In genomic region chr7:159015894-159016410, GRCh38 we compare ENCODE assay signal across 15 cellular contexts.
DNase-seq lines count a peak whose midpoint lies in the region; ATAC-seq and TF ChIP-seq lines count a peak whose summit lies in the region.
"Had no signal": no experiment of that assay in that cellular context is flagged by ENCODE, and none has a peak within 500 bp of the region (broad histone marks: within the 10 kb centered on the region; RNA-seq: fewer than 3 reads in every experiment).

No MANE protein-coding gene starts in this region.

- no peak overlapping the region for H2BK15ac ChIP-seq in mesenchymal stem cell (ENCODE audit: low read depth, poor library complexity, severe bottlenecking)

- no peak overlapping the region for H2AFZ ChIP-seq in mesenchymal stem cell (ENCODE audit: low read depth, low read length)
- H2AFZ ChIP-seq in trophoblast cell (ENCODE audit: insufficient read depth, low read length, poor library complexity) = no peak overlapping the region

- H3K36me3 ChIP-seq in BLaER1 (peaks cover 5% of the 10 kb centered on the region; the same call in 1 of the 2 replicates), mesenchymal stem cell (ENCODE audit: control insufficient read depth in 1 of 2, insufficient read depth in 2 of 2, low read depth in 1 of 2, low read length in 2 of 2) (peaks cover 0 to 2% of the 10 kb centered on the region in 2 experiments), skeletal muscle tissue (ENCODE audit: control insufficient read depth in 3 of 3, insufficient read depth in 3 of 3, low read length in 3 of 3) (no peaks in the 10 kb centered on the region), trophoblast cell (ENCODE audit: control insufficient read depth in 1 of 2, insufficient read depth in 2 of 2, low read length in 2 of 2) (no peaks in the 10 kb centered on the region), suprapubic skin (no peaks in the 10 kb centered on the region)
- H3K36me3 ChIP-seq: upper lobe of left lung had no signal

- peak overlapping the region; percentile 55; the same call in 1 of the 2 replicates for H3K4me3 ChIP-seq in BLaER1
- no peak overlapping the region for H3K4me3 ChIP-seq in mesenchymal stem cell (ENCODE audit: insufficient read depth in 1 of 2, low read depth in 1 of 2, low read length in 2 of 2)
- no peak overlapping the region for H3K4me3 ChIP-seq in skeletal muscle tissue (ENCODE audit: low read length in 3 of 3)
- H3K4me3 ChIP-seq in trophoblast cell (ENCODE audit: low read depth, low read length) = no peak overlapping the region
- H3K4me3 ChIP-seq in suprapubic skin = no peak overlapping the region
- H3K4me3 ChIP-seq: upper lobe of left lung had no signal

- H4K8ac ChIP-seq in mesenchymal stem cell (ENCODE audit: low read length) = no peak overlapping the region
- H4K8ac ChIP-seq in trophoblast cell (ENCODE audit: low read depth, low read length) = no peak overlapping the region

- H3K27ac ChIP-seq in BLaER1 = peak overlapping the region; percentile 97
- peak overlapping the region; percentile 87; the same call in 1 of the 2 replicates for H3K27ac ChIP-seq in VCaP
- peak overlapping the region; percentile 58 for H3K27ac ChIP-seq in mesenchymal stem cell (ENCODE audit: low read length, poor library complexity, severe bottlenecking)
- peak overlapping the region; percentile 38 for H3K27ac ChIP-seq in skeletal muscle tissue (ENCODE audit: low read depth, low read length)
- no peak overlapping the region for H3K27ac ChIP-seq in trophoblast cell (ENCODE audit: low read depth, low read length)
- no peak overlapping the region for H3K27ac ChIP-seq in suprapubic skin

- no peaks in the 10 kb centered on the region for H4K20me1 ChIP-seq in BLaER1

- H4K91ac ChIP-seq in mesenchymal stem cell (ENCODE audit: low read length) (no peak overlapping the region), trophoblast cell (ENCODE audit: low read depth, low read length) (no peak overlapping the region)

- no peak for TF ChIP-seq POLR2A in suprapubic skin (IDR thresholded peaks at IDR 0.05)

- H3K79me2 ChIP-seq in trophoblast cell (ENCODE audit: control insufficient read depth, insufficient read depth, low read length, poor library complexity) = no peaks in the 10 kb centered on the region

- H2BK120ac ChIP-seq in mesenchymal stem cell (ENCODE audit: low read depth, low read length) (no peak overlapping the region), trophoblast cell (ENCODE audit: insufficient read depth, low read length, poor library complexity) (no peak overlapping the region)

- H3K4ac ChIP-seq in mesenchymal stem cell (ENCODE audit: low read depth in 1 of 2, low read length in 2 of 2) (no peak overlapping the region), trophoblast cell (ENCODE audit: low read depth, low read length) (no peak overlapping the region)

- H3K9me3 ChIP-seq in BLaER1 (peaks cover 9% of the 10 kb centered on the region), mesenchymal stem cell (ENCODE audit: control insufficient read depth, low read length) (no peaks in the 10 kb centered on the region), skeletal muscle tissue (ENCODE audit: control insufficient read depth in 3 of 3, low read length in 3 of 3) (no peaks in the 10 kb centered on the region), trophoblast cell (ENCODE audit: insufficient read depth, low read depth, low read length) (peaks cover 6% of the 10 kb centered on the region), suprapubic skin (no peaks in the 10 kb centered on the region)
- H3K9me3 ChIP-seq: upper lobe of left lung had no signal

- H3K23ac ChIP-seq in mesenchymal stem cell (ENCODE audit: low read length in 2 of 2) (no peak overlapping the region), trophoblast cell (ENCODE audit: low read length) (no peak overlapping the region)

- H3K4me1 ChIP-seq in BLaER1 (peaks cover 92% of the 10 kb centered on the region), mesenchymal stem cell (ENCODE audit: control insufficient read depth, insufficient read depth, low read depth, low read length) (peaks cover 48% of the 10 kb centered on the region), skeletal muscle tissue (ENCODE audit: control insufficient read depth in 3 of 3, insufficient read depth in 3 of 3, low read length in 3 of 3) (peaks cover 22 to 45% (median 36%) of the 10 kb centered on the region in 3 donors), trophoblast cell (ENCODE audit: control insufficient read depth in 1 of 2, insufficient read depth in 2 of 2, low read length in 2 of 2) (peaks cover 4 to 10% of the 10 kb centered on the region in 2 experiments), suprapubic skin (peaks cover 20% of the 10 kb centered on the region)

- TF ChIP-seq CTCF in VCaP (conservative IDR thresholded peaks at IDR 0.05) (no peak), suprapubic skin (IDR thresholded peaks at IDR 0.05) (no peak)

- H3K79me1 ChIP-seq in mesenchymal stem cell (replicated peaks; ENCODE audit: low read length, poor library complexity, severe bottlenecking) (no peaks in the 10 kb centered on the region), trophoblast cell (ENCODE audit: low read length) (no peaks in the 10 kb centered on the region)

- no peak overlapping the region for H3K18ac ChIP-seq in mesenchymal stem cell (ENCODE audit: low read depth in 1 of 2, low read length in 2 of 2)
- no peak overlapping the region for H3K18ac ChIP-seq in trophoblast cell (ENCODE audit: low read length)

- H2BK5ac ChIP-seq in mesenchymal stem cell (ENCODE audit: low read depth, low read length, poor library complexity, severe bottlenecking) = no peak overlapping the region
- no peak overlapping the region for H2BK5ac ChIP-seq in trophoblast cell (ENCODE audit: low read depth, low read length, poor library complexity)

- H2AK5ac ChIP-seq in mesenchymal stem cell (ENCODE audit: low read length, severe bottlenecking) = peak overlapping the region; percentile 67
- no peak overlapping the region for H2AK5ac ChIP-seq in trophoblast cell (ENCODE audit: low read length)

- no peak for ATAC-seq in GM21526 (IDR thresholded peaks at IDR 0.05; ENCODE audit: low FRiP score, unreplicated experiment)

- H3K27me3 ChIP-seq in BLaER1 (no peaks in the 10 kb centered on the region), mesenchymal stem cell (ENCODE audit: control insufficient read depth in 1 of 2, insufficient read depth in 1 of 2, low read length in 2 of 2) (peaks cover 0 to 3% of the 10 kb centered on the region in 2 experiments), skeletal muscle tissue (ENCODE audit: control insufficient read depth in 3 of 3, insufficient read depth in 3 of 3, low read length in 3 of 3) (no peaks in the 10 kb centered on the region), trophoblast cell (ENCODE audit: insufficient read depth, low read length) (no peaks in the 10 kb centered on the region), suprapubic skin (no peaks in the 10 kb centered on the region)
- H3K27me3 ChIP-seq: upper lobe of left lung had no signal

- TF ChIP-seq EP300 in suprapubic skin (IDR thresholded peaks at IDR 0.05) = no peak

- DNase-seq in mesenchymal stem cell (no peak), EL (no peak), trophoblast cell (no peak), suprapubic skin (ENCODE audit: low spot score in 2 of 2) (no peak)
- DNase-seq: activated CD4-positive, alpha-beta T cell treated with anti-CD3 and anti-CD28 coated beads for 1 hour; CD4-positive, CD25-positive, alpha-beta regulatory T cell; DMS79 treated with DMSO at 0.1 percent for 48 hours; NCI-H2029; stimulated activated CD4-positive, alpha-beta T cell treated with anti-CD3 and anti-CD28 coated beads, Interleukin-15, amount 100 ng/mL, for 24 hours; T1000 had no signal

- H3K4me2 ChIP-seq in BLaER1 = peak overlapping the region; percentile 88
- no peak overlapping the region for H3K4me2 ChIP-seq in mesenchymal stem cell (ENCODE audit: low read length, poor library complexity, severe bottlenecking)
- H3K4me2 ChIP-seq in trophoblast cell (ENCODE audit: low read length) = no peak overlapping the region

- no peak overlapping the region for H2BK12ac ChIP-seq in mesenchymal stem cell (ENCODE audit: low read length in 2 of 2)
- H2BK12ac ChIP-seq in trophoblast cell (ENCODE audit: low read length) = no peak overlapping the region

- WGBS in mesenchymal stem cell = 62% methylated on average over 10 of the region's 10 CpGs
- WGBS in trophoblast cell (ENCODE audit: extremely low coverage, insufficient coverage, insufficient read length) = no CpG with 5 or more reads among the region's 10 CpGs
- WGBS in suprapubic skin = 72% methylated on average over 9 of the region's 10 CpGs

- H3K9ac ChIP-seq in BLaER1 (peak overlapping the region; percentile 79), mesenchymal stem cell (ENCODE audit: low read length) (no peak overlapping the region), skeletal muscle tissue (ENCODE audit: low read depth in 1 of 3, low read length in 3 of 3) (peak overlapping the region in 1 of 3 donors; percentile 82), trophoblast cell (ENCODE audit: low read length) (no peak overlapping the region)

- H3K14ac ChIP-seq in mesenchymal stem cell (ENCODE audit: low read length in 2 of 2) = no peak overlapping the region
- H3K14ac ChIP-seq in trophoblast cell (ENCODE audit: low read length) = no peak overlapping the region

- H4K12ac ChIP-seq in trophoblast cell (ENCODE audit: low read depth, low read length) = no peak overlapping the region

Comparison
In these comparisons a context has a peak if more than half of its experiments do, and no peak if none do; other contexts are left out.
1. H3K27ac ChIP-seq: peak in BLaER1 (single experiment), VCaP (single experiment), mesenchymal stem cell (single experiment) and skeletal muscle tissue (single experiment); none in trophoblast cell (single experiment) and suprapubic skin (single experiment).